In the genomic region with DNA sequence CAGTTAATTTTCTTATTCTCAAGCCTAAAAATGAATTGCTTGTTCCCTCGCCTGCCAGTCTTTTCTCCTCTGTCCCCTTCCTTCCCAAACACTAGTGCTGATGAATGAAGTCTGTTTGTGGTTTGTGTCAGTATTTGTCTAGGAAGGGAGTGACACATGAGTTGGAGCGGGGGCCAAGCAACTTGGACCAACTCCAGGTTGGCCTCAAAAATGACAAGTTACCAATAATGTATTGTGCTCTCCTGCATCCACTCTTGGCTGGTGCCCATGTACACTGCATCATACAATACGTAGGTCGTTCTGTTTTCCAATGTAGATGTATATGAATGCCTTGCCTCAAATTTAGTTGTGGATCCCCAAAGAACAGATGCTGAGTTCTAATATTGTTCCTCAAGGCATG, we compare ENCODE assay signal across 21 cellular contexts.
DNase-seq lines count a peak whose midpoint lies in the region; ATAC-seq and TF ChIP-seq lines count a peak whose summit lies in the region.
"Had no signal": no experiment of that assay in that cellular context is flagged by ENCODE, and none has a peak within 500 bp of the region (broad histone marks: within the 10 kb centered on the region; RNA-seq: fewer than 3 reads in every experiment).

No MANE protein-coding gene starts in this region.

- H3K27ac ChIP-seq in breast epithelium (no peak overlapping the region), left ventricle myocardium inferior (replicated peaks) (no peak overlapping the region)
- H3K27ac ChIP-seq: brain microvascular endothelial cell, coronary artery, SK-N-MC, skin epidermis, upper lobe of right lung had no signal

- no peaks in the 10 kb centered on the region for H3K9me3 Mint-ChIP-seq in MCF 10A (ENCODE audit: unreplicated experiment)
- H3K9me3 Mint-ChIP-seq: activated B cell treated with CpG ODN at 0.5 μM for 24 hours; natural killer cell treated with Interleukin-12 subunit alpha and Interleukin-12 subunit beta and Interleukin-15 and Interleukin-18, amount 100 ng/mL, for 72 hours had no signal

- no peaks in the 10 kb centered on the region for H3K36me3 Mint-ChIP-seq in MCF 10A (ENCODE audit: insufficient read depth, unreplicated experiment)
- H3K36me3 Mint-ChIP-seq: natural killer cell treated with Interleukin-12 subunit alpha and Interleukin-12 subunit beta and Interleukin-15 and Interleukin-18, amount 100 ng/mL, for 72 hours had no signal

- H3K27me3 ChIP-seq in breast epithelium (peaks cover 0 to 41% of the 10 kb centered on the region in 2 donors), left ventricle myocardium inferior (ENCODE audit: low read depth) (no peaks in the 10 kb centered on the region)
- H3K27me3 ChIP-seq: brain microvascular endothelial cell, upper lobe of right lung had no signal

- H3K9me3 ChIP-seq in breast epithelium (no peaks in the 10 kb centered on the region), left ventricle myocardium inferior (replicated peaks) (no peaks in the 10 kb centered on the region)
- H3K9me3 ChIP-seq: upper lobe of right lung had no signal

- H3K27me3 Mint-ChIP-seq in MCF 10A (ENCODE audit: insufficient read depth, unreplicated experiment), result peaks cover 60% of the 10 kb centered on the region
- H3K27me3 Mint-ChIP-seq: activated B cell treated with CpG ODN at 0.5 μM for 24 hours; activated naive CD8-positive, alpha-beta T cell; progenitor cell of endocrine pancreas had no signal

- intact Hi-C loops in MCF 10A (cut with micrococcal nuclease), result no loop called here
- intact Hi-C loops in breast epithelium (cut with DNase I; ENCODE audit: low total_unique reads), result no loop called here
- intact Hi-C loops in left ventricle myocardium inferior (cut with micrococcal nuclease), result no loop called here

- no peak overlapping the region for H3K4me3 Mint-ChIP-seq in MCF 10A (ENCODE audit: unreplicated experiment)
- H3K4me3 Mint-ChIP-seq: activated B cell treated with CpG ODN at 0.5 μM for 24 hours; activated naive CD8-positive, alpha-beta T cell; natural killer cell treated with Interleukin-12 subunit alpha and Interleukin-12 subunit beta and Interleukin-15 and Interleukin-18, amount 100 ng/mL, for 72 hours had no signal

- H3K4me3 ChIP-seq in breast epithelium (no peak overlapping the region), left ventricle myocardium inferior (no peak overlapping the region)
- H3K4me3 ChIP-seq: coronary artery, SK-N-MC, skin epidermis, upper lobe of right lung had no signal

- no peaks in the 10 kb centered on the region for H3K4me1 Mint-ChIP-seq in MCF 10A (ENCODE audit: insufficient read depth, unreplicated experiment)
- H3K4me1 Mint-ChIP-seq: activated B cell treated with CpG ODN at 0.5 μM for 24 hours had no signal

- CTCF ChIA-PET in MCF 10A (lab: Yijun Ruan, JAX), result interaction anchor here (1.2 kb wide), 1 partner anchor 304 kb away, joined by 3 read pairs; no protein-coding TSS in a partner anchor

- no peaks in the 10 kb centered on the region for H3K36me3 ChIP-seq in breast epithelium
- no peaks in the 10 kb centered on the region for H3K36me3 ChIP-seq in left ventricle myocardium inferior
- H3K36me3 ChIP-seq: brain microvascular endothelial cell, upper lobe of right lung had no signal

- ATAC-seq in GM21786 (IDR thresholded peaks at IDR 0.05; ENCODE audit: unreplicated experiment), result no peak
- ATAC-seq: natural killer cell treated with Interleukin-12 subunit alpha and Interleukin-12 subunit beta and Interleukin-15 and Interleukin-18, amount 100 ng/mL, for 72 hours; upper lobe of right lung had no signal

- TF ChIP-seq POLR2A in breast epithelium (IDR thresholded peaks at IDR 0.05), result no peak

- peak; percentile 67 for DNase-seq in MCF 10A (ENCODE audit: unreplicated experiment)
- DNase-seq in breast epithelium (ENCODE audit: low spot score in 2 of 2), result no peak
- peak; percentile 10 for DNase-seq in UCSD-AML1 (lab: John Stamatoyannopoulos, UW; ENCODE audit: unreplicated experiment)
- DNase-seq in kidney tubule cell (ENCODE audit: low spot score), result peak; percentile 79
- DNase-seq in activated CD8-positive, alpha-beta memory T cell treated with anti-CD3 and anti-CD28 coated beads, Interleukin-2, amount 50 U/mL, for 48 hours, result no peak
- DNase-seq in left ventricle myocardium inferior, result no peak
- no peak for DNase-seq in GM19238 (ENCODE audit: insufficient read length, low spot score)
- DNase-seq: activated B cell treated with CpG ODN at 0.5 μM for 24 hours; brain microvascular endothelial cell; foreskin melanocyte; NCI-H1930; NCI-H526 treated with DMSO at 0.1 percent for 48 hours; stimulated activated CD4-positive, alpha-beta T cell treated with anti-CD3 and anti-CD28 coated beads, Interleukin-2, amount 100 ng/mL, for 48 hours; upper lobe of right lung had no signal

- POLR2A ChIA-PET in MCF 10A (lab: Yijun Ruan, JAX), result no interaction called here

- no peak for TF ChIP-seq CTCF in MCF 10A (IDR thresholded peaks at IDR 0.05; ENCODE audit: unreplicated experiment)
- no peak for TF ChIP-seq CTCF in breast epithelium (IDR thresholded peaks at IDR 0.05)
- no peak for TF ChIP-seq CTCF in left ventricle myocardium inferior (IDR thresholded peaks at IDR 0.05; ENCODE audit: borderline replicate concordance)

- BruUV-seq in MCF 10A (replicated peaks; lab: Mats Ljungman, UMichigan), result no TSS peak

- H3K4me1 ChIP-seq in breast epithelium (no peaks in the 10 kb centered on the region), left ventricle myocardium inferior (no peaks in the 10 kb centered on the region)
- H3K4me1 ChIP-seq: upper lobe of right lung had no signal

- no peak overlapping the region for H3K27ac Mint-ChIP-seq in MCF 10A (ENCODE audit: low read depth, unreplicated experiment)
- H3K27ac Mint-ChIP-seq: activated B cell treated with CpG ODN at 0.5 μM for 24 hours; activated naive CD8-positive, alpha-beta T cell; natural killer cell treated with Interleukin-12 subunit alpha and Interleukin-12 subunit beta and Interleukin-15 and Interleukin-18, amount 100 ng/mL, for 72 hours; progenitor cell of endocrine pancreas had no signal

Comparison
In these comparisons a context has a peak if more than half of its experiments do, and no peak if none do; other contexts are left out.
1. DNase-seq: peak in MCF 10A (single experiment), UCSD-AML1 (single experiment) and kidney tubule cell (single experiment); none in breast epithelium (0 of 2), activated CD8-positive, alpha-beta memory T cell treated with anti-CD3 and anti-CD28 coated beads, Interleukin-2, amount 50 U/mL, for 48 hours (single experiment), left ventricle myocardium inferior (single experiment) and GM19238 (single experiment).